ENCODE assay signal across 14 cellular contexts in the genomic region with DNA sequence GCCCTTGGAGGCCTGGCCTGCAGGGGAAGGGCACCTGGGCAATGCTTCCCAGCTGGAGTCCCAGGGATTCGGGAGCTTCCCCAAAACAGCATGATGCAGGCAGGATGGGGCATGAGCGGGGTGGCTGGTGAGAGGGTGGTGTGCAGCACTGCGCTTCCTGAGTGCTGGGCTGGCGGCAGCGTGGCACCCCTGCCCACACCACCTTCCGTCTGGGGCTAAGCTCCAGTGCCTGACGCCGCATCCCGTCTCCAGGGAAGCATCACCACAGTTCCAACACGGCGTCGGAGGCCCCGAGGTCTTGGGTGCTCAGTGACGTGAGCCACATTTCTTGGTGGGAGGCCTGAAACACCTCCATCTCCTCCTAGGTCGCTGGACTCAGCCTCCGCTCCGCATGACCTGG. TPM values are rescaled to one million over a fixed set of nuclear protein-coding genes. Genes with fewer than 3 reads are reported as not detected.
DNase-seq lines count a peak whose midpoint lies in the region; ATAC-seq and TF ChIP-seq lines count a peak whose summit lies in the region.
"Had no signal": no experiment of that assay in that cellular context is flagged by ENCODE, and none has a peak within 500 bp of the region (broad histone marks: within the 10 kb centered on the region; RNA-seq: fewer than 3 reads in every experiment).

No MANE protein-coding gene starts in this region.

- TF ChIP-seq CTCF in right atrium auricular region (IDR thresholded peaks at IDR 0.05) (no peak), esophagus squamous epithelium (IDR thresholded peaks at IDR 0.05) (no peak), gastrocnemius medialis (IDR thresholded peaks at IDR 0.05 in 4 of 5, conservative IDR thresholded peaks at IDR 0.05 in 1 of 5) (no peak)

- ATAC-seq in Right ventricle myocardium superior (ENCODE audit: poor library complexity), result no peak
- no peak for ATAC-seq in gastrocnemius medialis

- H3K4me3 ChIP-seq in right atrium auricular region (no peak overlapping the region), esophagus squamous epithelium (no peak overlapping the region), gastrocnemius medialis (no peak overlapping the region)
- H3K4me3 ChIP-seq: upper lobe of left lung had no signal

- in situ Hi-C loops in gastrocnemius medialis (cut with MboI; ENCODE audit: low sequenced_read_pairs in 4 of 4), result no loop called here

- 56% methylated on average over 15 of the region's 17 CpGs; no CpG with 5 or more reads in 1 of the 2 donors for WGBS in esophagus squamous epithelium, 2 donors

- H3K4me1 ChIP-seq in right atrium auricular region (peaks cover 0 to 94% of the 10 kb centered on the region in 2 donors), esophagus squamous epithelium (peaks cover 95 to 100% (median 97%) of the 10 kb centered on the region in 3 donors), gastrocnemius medialis (peaks cover 72 to 85% of the 10 kb centered on the region in 2 donors)

- H3K27ac ChIP-seq in right atrium auricular region (peak overlapping the region; percentile 76 to 85), esophagus squamous epithelium (peak overlapping the region; percentile 85 to 95 (median 90)), gastrocnemius medialis (peak overlapping the region; percentile 74 to 83 (median 80))

- intact Hi-C loops in Right ventricle myocardium superior (cut with DNase I), result no loop called here
- intact Hi-C loops in esophagus squamous epithelium (cut with DNase I), result no loop called here
- intact Hi-C loops in gastrocnemius medialis (cut with DNase I; ENCODE audit: low total_unique reads), result loop anchor here (2.0 kb wide), 1 partner anchor 15 kb away; no protein-coding TSS in a partner anchor

- TF ChIP-seq POLR2A in esophagus squamous epithelium (IDR thresholded peaks at IDR 0.05), result no peak
- TF ChIP-seq POLR2A in gastrocnemius medialis (IDR thresholded peaks at IDR 0.05), result no peak

- no peaks in the 10 kb centered on the region for H3K27me3 ChIP-seq in right atrium auricular region
- no peaks in the 10 kb centered on the region for H3K27me3 ChIP-seq in esophagus squamous epithelium
- H3K27me3 ChIP-seq in gastrocnemius medialis, result no peaks in the 10 kb centered on the region
- H3K27me3 ChIP-seq: upper lobe of left lung had no signal

- no peaks in the 10 kb centered on the region for H3K36me3 ChIP-seq in right atrium auricular region
- no peaks in the 10 kb centered on the region for H3K36me3 ChIP-seq in esophagus squamous epithelium
- no peaks in the 10 kb centered on the region for H3K36me3 ChIP-seq in gastrocnemius medialis

- DNase-seq in right atrium auricular region (ENCODE audit: low spot score) (no peak), Right ventricle myocardium superior (no peak), esophagus squamous epithelium (lab: John Stamatoyannopoulos, UW) (no peak), gastrocnemius medialis (no peak), ecto neural progenitor cell (ENCODE audit: low spot score) (no peak), mucosa of gallbladder (ENCODE audit: low spot score) (no peak), anterior cingulate cortex (lab: John Stamatoyannopoulos, UW) (no peak)
- no peak for DNase-seq in stimulated activated CD4-positive, alpha-beta T cell treated with anti-CD3 and anti-CD28 coated beads, Interleukin-4, amount 100 ng/mL, for 1 hour
- DNase-seq: activated CD4-positive, alpha-beta T cell treated with anti-CD3 and anti-CD28 coated beads for 4 hours; activated T-cell treated with anti-CD3 and anti-CD28 coated beads for 4 hours; COR-L47; NCI-H187 treated with DMSO at 0.1 percent for 48 hours; stimulated activated CD4-positive, alpha-beta T cell treated with anti-CD3 and anti-CD28 coated beads, Interleukin-15, amount 100 ng/mL, for 24 hours had no signal

- H3K9me3 ChIP-seq in right atrium auricular region (no peaks in the 10 kb centered on the region), esophagus squamous epithelium (no peaks in the 10 kb centered on the region), gastrocnemius medialis (no peaks in the 10 kb centered on the region)
- H3K9me3 ChIP-seq: upper lobe of left lung had no signal

RNA-seq across cellular contexts. Expression of gene MTSS2, which starts 13.8 kb away (rescaled TPM):
- total RNA-seq in right atrium auricular region (10 to 100 TPM; 35.3 to 44.7 TPM), Right ventricle myocardium superior (74.1 TPM), esophagus squamous epithelium (10 to 100 TPM; 15.5 to 39.7 (median 27.5) TPM), gastrocnemius medialis (100 to 1,000 TPM in 1 of 4 donors, 10 to 100 TPM in 3; 42.6 to 160 (median 93.9) TPM), mucosa of gallbladder (113 TPM)

RNA-seq across cellular contexts. Expression of gene IL34, which starts 53.3 kb away (rescaled TPM):
- total RNA-seq in right atrium auricular region (1 to 10 TPM in 1 of 2 donors, under 1 TPM in 1; 0.39 to 2.2 TPM), Right ventricle myocardium superior (1.6 TPM), esophagus squamous epithelium (10 to 100 TPM in 2 of 4 donors, 1 to 10 TPM in 2; 3.2 to 26.6 (median 9.1) TPM), gastrocnemius medialis (10 to 100 TPM in 3 of 4 donors, under 1 TPM in 1; 0.71 to 93.0 (median 22.1) TPM), mucosa of gallbladder (3.5 TPM)
